In genomic region chr4:86291180-86291579, GRCh38 we compare ENCODE assay signal across 6 cellular contexts.
"Had no signal": no experiment of that assay in that cellular context is flagged by ENCODE, and none has a peak within 500 bp of the region (broad histone marks: within the 10 kb centered on the region; RNA-seq: fewer than 3 reads in every experiment).

No MANE protein-coding gene starts in this region.

- H3K4me3 Mint-ChIP-seq: GM23338, H9 had no signal

- DNase-seq: H9, HCEC 1CT, IMR-90 had no signal

- H2AFZ ChIP-seq: GM23338 had no signal

- H3K27ac Mint-ChIP-seq: GM23338, H9 had no signal

- H3K4me2 ChIP-seq: GM23338 had no signal

- H3K27ac ChIP-seq: HL-60 had no signal

- H3K4me3 ChIP-seq: GM23338, K562 had no signal

- H3K9me3 Mint-ChIP-seq: GM23338, H9 had no signal

- ATAC-seq: GM23338, K562 had no signal
